16 cellular contexts compared by ENCODE assay signal in genomic region chr15:95249524-95249923, GRCh38.
DNase-seq lines count a peak whose midpoint lies in the region; ATAC-seq, FAIRE-seq and TF ChIP-seq lines count a peak whose summit lies in the region.
"Had no signal": no experiment of that assay in that cellular context is flagged by ENCODE, and none has a peak within 500 bp of the region (broad histone marks: within the 10 kb centered on the region; RNA-seq: fewer than 3 reads in every experiment).

No MANE protein-coding gene starts in this region.

- H3K9ac ChIP-seq in HepG2 (ENCODE audit: insufficient read depth, low read depth, low read length): no peak overlapping the region

- H3K4me3 ChIP-seq in HepG2 (replicated peaks in 1 of 3; ENCODE audit: insufficient read depth in 1 of 3, low read depth in 2 of 3, low read length in 3 of 3) (no peak overlapping the region), right lobe of liver (no peak overlapping the region), choroid plexus epithelial cell (ENCODE audit: low read depth, low read length) (no peak overlapping the region), suprapubic skin (no peak overlapping the region)
- H3K4me3 ChIP-seq: GM23338 had no signal

- TF ChIP-seq EP300 in HepG2 (IDR thresholded peaks at IDR 0.05; ENCODE audit: low read depth in 2 of 2, low read length in 2 of 2): no peak
- no peak for TF ChIP-seq EP300 in HepG2 (CRISPR knock-in tag; IDR thresholded peaks at IDR 0.05; ENCODE audit: borderline replicate concordance)
- no peak for TF ChIP-seq EP300 in suprapubic skin (IDR thresholded peaks at IDR 0.05)

- BruUV-seq in HepG2 (replicated peaks; lab: Mats Ljungman, UMichigan): no TSS peak

- H3K79me2 ChIP-seq in HepG2 (ENCODE audit: insufficient read depth, low read length): no peaks in the 10 kb centered on the region

- intact Hi-C loops in HepG2 (cut with micrococcal nuclease; ENCODE audit: unreplicated experiment) (no loop called here), right lobe of liver (cut with DNase I) (no loop called here)

- TF ChIP-seq POLR2A in HepG2 (IDR thresholded peaks at IDR 0.05; ENCODE audit: insufficient read depth in 1 of 2, low read depth in 2 of 2, low read length in 2 of 2) (no peak), right lobe of liver (IDR thresholded peaks at IDR 0.05) (no peak), suprapubic skin (IDR thresholded peaks at IDR 0.05) (no peak)

- ATAC-seq in HepG2 (no peak), right lobe of liver (no peak)
- ATAC-seq in activated CD4-positive, CD25-positive, alpha-beta regulatory T cell treated with anti-CD3 and anti-CD28 coated beads, Interleukin-2, amount 50 U/mL, for 24 hours: no peak
- ATAC-seq: GM23338 had no signal

- CTCF ChIA-PET in HepG2 (lab: Yijun Ruan, JAX; ENCODE audit: low intra/inter-chr PET ratio, low total read pairs): no interaction called here

- in situ Hi-C loops in HepG2 (cut with HindIII; ENCODE audit: extremely low pct_ligation_motif_present, low pct_unique_long_range_greater_than_20kb): no loop called here

- DNase-seq in HepG2 (ENCODE audit: low spot score): no peak
- DNase-seq in right lobe of liver: no peak
- DNase-seq in choroid plexus epithelial cell (ENCODE audit: low read depth): peak; percentile 19
- DNase-seq in iris pigment epithelial cell (ENCODE audit: low read depth): peak; percentile 52
- DNase-seq in NCI-H128 (lab: John Stamatoyannopoulos, UW; ENCODE audit: unreplicated experiment): no peak
- DNase-seq in suprapubic skin (ENCODE audit: low spot score in 2 of 2): no peak
- DNase-seq in effector CD8-positive, alpha-beta T cell (lab: John Stamatoyannopoulos, UW): no peak
- DNase-seq: 8988T; C1 segment of cervical spinal cord; Calu3; CD4-positive, alpha-beta T cell; DMS 273 treated with DMSO at 0.1 percent for 48 hours; H9 had no signal

- H3K9me3 ChIP-seq in HepG2 (ENCODE audit: low read length): peaks cover 46% of the 10 kb centered on the region
- H3K9me3 ChIP-seq in right lobe of liver: no peaks in the 10 kb centered on the region
- H3K9me3 ChIP-seq in suprapubic skin: no peaks in the 10 kb centered on the region

- H3K27ac ChIP-seq in HepG2 (ENCODE audit: extremely low read length, insufficient read depth, low read length) (no peak overlapping the region), right lobe of liver (no peak overlapping the region), suprapubic skin (no peak overlapping the region)

- H3K27me3 ChIP-seq in HepG2 (ENCODE audit: control insufficient read depth in 1 of 2, insufficient read depth in 2 of 2, low read length in 2 of 2): no peaks in the 10 kb centered on the region
- no peaks in the 10 kb centered on the region for H3K27me3 ChIP-seq in right lobe of liver
- H3K27me3 ChIP-seq in suprapubic skin: no peaks in the 10 kb centered on the region

- TF ChIP-seq RAD21 in HepG2 (CRISPR knock-in tag; IDR thresholded peaks at IDR 0.05): no peak

- no peak overlapping the region for H3K4me2 ChIP-seq in HepG2 (ENCODE audit: low read depth, low read length)
- H3K4me2 ChIP-seq: GM23338 had no signal

- WGBS in HepG2 (ENCODE audit: low lambda C conversion rate): 19% methylated on average over 4 of the region's 4 CpGs
- 56% methylated on average over 3 of the region's 4 CpGs for WGBS in right lobe of liver (ENCODE audit: insufficient coverage, low coverage, low lambda C conversion rate, missing lambda C conversion rate)
- WGBS in suprapubic skin: 71% methylated on average over 4 of the region's 4 CpGs

- no peak overlapping the region for H2AFZ ChIP-seq in HepG2 (ENCODE audit: low read length)
- H2AFZ ChIP-seq: GM23338 had no signal

- no peak for FAIRE-seq in HepG2 (lab: Jason Lieb, UNC)
- FAIRE-seq: GM12891 had no signal

- no peaks in the 10 kb centered on the region for H3K36me3 ChIP-seq in HepG2 (replicated peaks in 1 of 2; ENCODE audit: control insufficient read depth in 1 of 2, insufficient read depth in 2 of 2, low read length in 2 of 2)
- H3K36me3 ChIP-seq in right lobe of liver: no peaks in the 10 kb centered on the region
- H3K36me3 ChIP-seq in suprapubic skin: no peaks in the 10 kb centered on the region

- no peaks in the 10 kb centered on the region for H3K4me1 ChIP-seq in HepG2 (ENCODE audit: insufficient read depth, low read length)
- no peaks in the 10 kb centered on the region for H3K4me1 ChIP-seq in right lobe of liver
- H3K4me1 ChIP-seq in suprapubic skin: peaks cover 5% of the 10 kb centered on the region

- no peak for TF ChIP-seq CTCF in HepG2 (CRISPR knock-in tag; IDR thresholded peaks at IDR 0.05)
- no peak for TF ChIP-seq CTCF in right lobe of liver (IDR thresholded peaks at IDR 0.05)
- no peak for TF ChIP-seq CTCF in choroid plexus epithelial cell (conservative IDR thresholded peaks at IDR 0.05; ENCODE audit: low read depth, low read length)
- TF ChIP-seq CTCF in suprapubic skin (IDR thresholded peaks at IDR 0.05): no peak

- POLR2A ChIA-PET in HepG2 (lab: Yijun Ruan, JAX): no interaction called here

- H4K20me1 ChIP-seq in HepG2 (ENCODE audit: insufficient read depth, low read length): no peaks in the 10 kb centered on the region

TF ChIP-seq in HepG2, 621 proteins besides CTCF, POLR2A, EP300 and RAD21:
- TF ChIP-seq MAFK (conservative IDR thresholded peaks at IDR 0.05 in 1 of 2, IDR thresholded peaks at IDR 0.05 in 1 of 2; ENCODE audit: low read length in 2 of 2) (peak; percentile 48 to 69; a peak in 3 of 4 replicates), MAFF (IDR thresholded peaks at IDR 0.05; ENCODE audit: low read depth, low read length) (0 out of 2 replicates have a peak, but pooled peaks have one; percentile 17), REPIN1 (CRISPR knock-in tag; IDR thresholded peaks at IDR 0.05; ENCODE audit: borderline replicate concordance, low read depth) (no peak)
TF ChIP-seq in HepG2: peak in this region for 2.

Comparison
In these comparisons a context has a peak if more than half of its experiments do, and no peak if none do; other contexts are left out.
1. DNase-seq: peak in choroid plexus epithelial cell (single experiment) and iris pigment epithelial cell (single experiment); none in HepG2 (single experiment), right lobe of liver (0 of 3), NCI-H128 (single experiment), suprapubic skin (0 of 2) and effector CD8-positive, alpha-beta T cell (single experiment).